30 cellular contexts compared by ENCODE assay signal in the genomic region with DNA sequence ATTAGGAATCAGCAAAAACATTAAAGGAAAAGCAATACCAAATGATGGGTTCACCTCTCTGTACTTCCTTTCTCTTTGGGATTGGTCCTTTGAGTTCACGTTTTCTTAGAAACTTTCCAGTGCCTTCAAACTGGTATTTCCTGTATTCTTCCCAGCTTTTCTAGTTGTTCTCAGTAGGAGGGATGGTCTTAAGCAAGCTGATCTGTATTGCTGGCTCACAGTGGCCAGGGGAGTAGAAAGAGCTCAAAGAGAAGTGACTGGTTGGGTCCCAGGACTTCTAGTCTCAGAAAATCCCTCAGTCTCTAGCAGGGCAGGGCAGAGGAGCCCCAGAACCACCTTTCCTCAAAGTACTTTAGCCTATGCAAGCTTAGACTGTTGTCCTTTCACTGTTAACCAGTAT.
"Had no signal": no experiment of that assay in that cellular context is flagged by ENCODE, and none has a peak within 500 bp of the region (broad histone marks: within the 10 kb centered on the region; RNA-seq: fewer than 3 reads in every experiment).

No MANE protein-coding gene starts in this region.

- H3K27ac ChIP-seq: adrenal gland, ascending aorta, cardiac muscle cell, colonic mucosa, dorsolateral prefrontal cortex, parathyroid adenoma, psoas muscle, sigmoid colon, stomach, thyroid gland, upper lobe of right lung had no signal

- H2AFZ ChIP-seq: parathyroid adenoma had no signal

- H3K36me3 ChIP-seq: adrenal gland, ascending aorta, cardiac muscle cell, colonic mucosa, sigmoid colon, stomach, thyroid gland, upper lobe of right lung had no signal

- H3K9ac ChIP-seq: parathyroid adenoma had no signal

- H3K9me3 ChIP-seq: colonic mucosa, thyroid gland, upper lobe of right lung had no signal

- H3K79me2 ChIP-seq: parathyroid adenoma had no signal

- H3K4me1 ChIP-seq: adrenal gland, ascending aorta, colonic mucosa, parathyroid adenoma, stomach, thyroid gland, upper lobe of right lung had no signal

- H3K36me3 Mint-ChIP-seq: brain; stimulated activated naive B cell treated with anti-CD40 and anti-IgM and Interleukin-4, amounts not matched to agents 10 μg/mL and 1 μg/mL and 100 μg/mL, for 72 hours had no signal

- H3K4me1 Mint-ChIP-seq: activated CD8-positive, alpha-beta memory T cell treated with anti-CD3 and anti-CD28 coated beads, Interleukin-2, amount 10 ng/mL, durations not matched to agents 7 days and 5 days; nephron progenitor cell had no signal

- H3K27ac Mint-ChIP-seq: activated CD8-positive, alpha-beta memory T cell treated with anti-CD3 and anti-CD28 coated beads, Interleukin-2, amount 10 ng/mL, durations not matched to agents 7 days and 5 days; activated CD8-positive, alpha-beta T cell treated with anti-CD3 and anti-CD28 coated beads, Interleukin-2, amount 10 ng/mL, durations not matched to agents 7 days and 5 days; activated naive CD4-positive, alpha-beta T cell treated with anti-CD3 and anti-CD28 coated beads for 36 hours; activated naive CD8-positive, alpha-beta T cell treated with anti-CD3 and anti-CD28 coated beads for 36 hours; brain; nephron progenitor cell; stimulated activated naive B cell treated with anti-CD40 and anti-IgM and Interleukin-4, amounts not matched to agents 10 μg/mL and 1 μg/mL and 100 μg/mL, for 72 hours; T-helper 1 cell treated with Interleukin-12 subunit alpha and Interleukin-12 subunit beta and Interleukin-4 antibody, amounts not matched to agents 30 μg/mL and 1 μg/mL, for 36 hours had no signal

- H3K27me3 Mint-ChIP-seq: activated CD8-positive, alpha-beta memory T cell treated with anti-CD3 and anti-CD28 coated beads, Interleukin-2, amount 10 ng/mL, durations not matched to agents 7 days and 5 days; activated naive CD8-positive, alpha-beta T cell treated with anti-CD3 and anti-CD28 coated beads for 36 hours; stimulated activated naive B cell treated with anti-CD40 and anti-IgM and Interleukin-4, amounts not matched to agents 10 μg/mL and 1 μg/mL and 100 μg/mL, for 72 hours had no signal

- DNase-seq: activated CD4-positive, alpha-beta T cell treated with anti-CD3 and anti-CD28 coated beads for 1 hour; activated CD8-positive, alpha-beta memory T cell treated with anti-CD3 and anti-CD28 coated beads, Interleukin-2, amount 10 ng/mL, durations not matched to agents 7 days and 5 days; activated CD8-positive, alpha-beta T cell treated with anti-CD3 and anti-CD28 coated beads, Interleukin-2, amount 10 ng/mL, durations not matched to agents 7 days and 5 days; activated effector memory CD4-positive, alpha-beta T cell treated with Interleukin-2 at 50 U/mL for 16 hours; activated naive CD4-positive, alpha-beta T cell treated with anti-CD3 and anti-CD28 coated beads for 36 hours; activated naive CD8-positive, alpha-beta T cell treated with anti-CD3 and anti-CD28 coated beads for 36 hours; adrenal gland; cerebellar nuclear complex; colonic mucosa; dorsolateral prefrontal cortex; effector memory CD4-positive, alpha-beta T cell; left cardiac atrium; left ventricle myocardium superior; nephron progenitor cell; psoas muscle; sigmoid colon; small intestine; stimulated activated CD4-positive, alpha-beta T cell treated with anti-CD3 and anti-CD28 coated beads, Interleukin-1b, Interleukin-23, amount 100 ng/mL, for 48 hours; stimulated activated CD4-positive, alpha-beta T cell treated with anti-CD3 and anti-CD28 coated beads, Interleukin-4, amount 100 ng/mL, for 4 hours; stimulated activated CD8-positive, alpha-beta memory T cell treated with anti-CD3 and anti-CD28 coated beads, Interleukin-4, amount 100 ng/mL, for 48 hours; stimulated activated naive B cell treated with anti-CD40 and anti-IgM and Interleukin-4, amounts not matched to agents 10 μg/mL and 1 μg/mL and 100 μg/mL, for 72 hours; stomach; T1000; thyroid gland; upper lobe of right lung had no signal

- H3K27me3 ChIP-seq: adrenal gland, ascending aorta, cardiac muscle cell, colonic mucosa, dorsolateral prefrontal cortex, sigmoid colon, stomach, thyroid gland, upper lobe of right lung had no signal

- H3K4me3 Mint-ChIP-seq: activated CD8-positive, alpha-beta memory T cell treated with anti-CD3 and anti-CD28 coated beads, Interleukin-2, amount 10 ng/mL, durations not matched to agents 7 days and 5 days; activated CD8-positive, alpha-beta T cell treated with anti-CD3 and anti-CD28 coated beads, Interleukin-2, amount 10 ng/mL, durations not matched to agents 7 days and 5 days; activated naive CD4-positive, alpha-beta T cell treated with anti-CD3 and anti-CD28 coated beads for 36 hours; activated naive CD8-positive, alpha-beta T cell treated with anti-CD3 and anti-CD28 coated beads for 36 hours; brain; nephron progenitor cell; stimulated activated naive B cell treated with anti-CD40 and anti-IgM and Interleukin-4, amounts not matched to agents 10 μg/mL and 1 μg/mL and 100 μg/mL, for 72 hours; T-helper 1 cell treated with Interleukin-12 subunit alpha and Interleukin-12 subunit beta and Interleukin-4 antibody, amounts not matched to agents 30 μg/mL and 1 μg/mL, for 36 hours had no signal

- H3K4me3 ChIP-seq: adrenal gland, ascending aorta, cardiac muscle cell, colonic mucosa, dorsolateral prefrontal cortex, psoas muscle, sigmoid colon, stomach, thyroid gland, upper lobe of right lung had no signal
